ENCODE assay signal across 12 cellular contexts in the genomic region with DNA sequence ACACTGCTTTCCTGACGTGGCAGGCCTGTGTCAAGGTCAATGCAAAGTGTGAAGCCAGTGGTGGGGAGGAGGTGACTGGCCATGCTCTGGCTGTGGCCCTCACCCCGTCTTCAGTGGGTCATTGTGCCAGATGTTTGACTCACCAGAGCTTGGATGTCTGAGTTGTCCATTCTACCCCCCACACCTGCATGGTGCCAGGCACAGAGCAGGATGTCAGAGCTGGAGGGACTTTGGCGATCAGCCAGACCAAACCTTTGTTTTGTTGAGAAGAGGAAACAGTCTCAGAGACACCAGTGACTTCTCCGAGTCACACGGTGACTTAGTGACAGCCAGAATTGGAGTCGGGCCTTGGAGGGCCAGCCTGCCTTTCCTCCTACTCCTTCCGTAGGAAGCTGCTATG. TPM values are rescaled to one million over a fixed set of nuclear protein-coding genes. Genes with fewer than 3 reads are reported as not detected.
DNase-seq lines count a peak whose midpoint lies in the region; ATAC-seq and TF ChIP-seq lines count a peak whose summit lies in the region.
"Had no signal": no experiment of that assay in that cellular context is flagged by ENCODE, and none has a peak within 500 bp of the region (broad histone marks: within the 10 kb centered on the region; RNA-seq: fewer than 3 reads in every experiment).

No MANE protein-coding gene starts in this region.

- intact Hi-C loops in heart left ventricle (cut with DNase I) (no loop called here), tibial artery (cut with DNase I; ENCODE audit: low total_unique reads) (no loop called here)

- TF ChIP-seq CTCF in heart left ventricle (IDR thresholded peaks at IDR 0.05) (no peak), right atrium auricular region (IDR thresholded peaks at IDR 0.05) (no peak), OCI-LY1 (IDR thresholded peaks at IDR 0.05; ENCODE audit: low read length) (no peak), endodermal cell (conservative IDR thresholded peaks at IDR 0.05) (no peak), tibial artery (IDR thresholded peaks at IDR 0.05) (no peak)

- peaks cover 49% of the 10 kb centered on the region for H3K4me1 Mint-ChIP-seq in endodermal cell

- H3K36me3 Mint-ChIP-seq in endodermal cell (ENCODE audit: low read depth), result peaks cover 81% of the 10 kb centered on the region

- H3K36me3 ChIP-seq in heart left ventricle (peaks cover 0 to 5% (median 0%) of the 10 kb centered on the region in 9 donors), right atrium auricular region (no peaks in the 10 kb centered on the region), OCI-LY1 (ENCODE audit: insufficient read depth, low read length) (peaks cover 29% of the 10 kb centered on the region), endodermal cell (ENCODE audit: control insufficient read depth, insufficient read depth, low read length) (peaks cover 90% of the 10 kb centered on the region), tibial artery (peaks cover 0 to 4% (median 0%) of the 10 kb centered on the region in 3 donors)
- H3K36me3 ChIP-seq: brain microvascular endothelial cell had no signal

- H4K20me1 ChIP-seq in OCI-LY1 (ENCODE audit: insufficient read depth, low read length), result no peaks in the 10 kb centered on the region

- no peak overlapping the region for H2AFZ ChIP-seq in OCI-LY1 (ENCODE audit: low read length)

- H3K79me2 ChIP-seq in OCI-LY1 (ENCODE audit: insufficient read depth, low read length), result no peaks in the 10 kb centered on the region

- peak overlapping the region; percentile 52 for H3K27ac Mint-ChIP-seq in endodermal cell

- peaks cover 9% of the 10 kb centered on the region for H3K9me3 Mint-ChIP-seq in endodermal cell

- DNase-seq in heart left ventricle (peak in 3 of 5 donors; percentile 60 to 73 (median 61)), right atrium auricular region (ENCODE audit: low spot score) (no peak), endodermal cell (no peak), tibial artery (no peak), GOT3 (lab: John Stamatoyannopoulos, UW) (no peak)
- no peak for DNase-seq in activated CD4-positive, CD25-positive, alpha-beta regulatory T cell treated with anti-CD3 and anti-CD28 coated beads, Interleukin-2, amount 50 U/mL, for 72 hours
- DNase-seq: brain microvascular endothelial cell, EL, NCI-H2081 treated with DMSO at 0.1 percent for 48 hours, nucleus accumbens had no signal

- H3K4me3 ChIP-seq in heart left ventricle (no peak overlapping the region), right atrium auricular region (no peak overlapping the region), OCI-LY1 (ENCODE audit: low read depth, low read length, poor library complexity, severe bottlenecking) (no peak overlapping the region), endodermal cell (ENCODE audit: low read length) (no peak overlapping the region), tibial artery (no peak overlapping the region)

- H3K4me1 ChIP-seq in heart left ventricle, result peaks cover 0 to 94% (median 60%) of the 10 kb centered on the region in 12 donors
- H3K4me1 ChIP-seq in right atrium auricular region, result peaks cover 0 to 72% of the 10 kb centered on the region in 2 donors
- H3K4me1 ChIP-seq in OCI-LY1 (ENCODE audit: insufficient read depth, low read length, severe bottlenecking), result peaks cover 53% of the 10 kb centered on the region
- peaks cover 10% of the 10 kb centered on the region for H3K4me1 ChIP-seq in endodermal cell (ENCODE audit: control insufficient read depth, insufficient read depth, low read length)
- H3K4me1 ChIP-seq in tibial artery, result peaks cover 5 to 89% (median 70%) of the 10 kb centered on the region in 4 donors

- no peak for TF ChIP-seq POLR2A in heart left ventricle (IDR thresholded peaks at IDR 0.05)

- peak overlapping the region; percentile 27; the same call in 1 of the 2 replicates for H3K4me2 ChIP-seq in OCI-LY1 (ENCODE audit: low read length)

- WGBS in heart left ventricle, 4 donors, result 31 to 46% (median 41%) methylated on average over 7 of the region's 7 CpGs
- 71 to 97% methylated on average over 1 to 6 of the region's 7 CpGs for WGBS in endodermal cell (ENCODE audit: insufficient coverage in 1 of 2, insufficient read length in 1 of 2), 2 experiments

- H3K9ac ChIP-seq in OCI-LY1 (ENCODE audit: low read length) (peak overlapping the region; percentile 13; the same call in 1 of the 2 replicates), endodermal cell (ENCODE audit: extremely low read depth, low read length, poor library complexity, severe bottlenecking) (no peak overlapping the region)

- H3F3A ChIP-seq in OCI-LY1 (ENCODE audit: insufficient read depth, low read length), result no peaks in the 10 kb centered on the region

- no peaks in the 10 kb centered on the region for H3K27me3 Mint-ChIP-seq in endodermal cell (ENCODE audit: insufficient read depth)

- no peaks in the 10 kb centered on the region for H3K9me2 ChIP-seq in OCI-LY1 (ENCODE audit: low read depth, low read length)

- H3K27me3 ChIP-seq in heart left ventricle (no peaks in the 10 kb centered on the region), right atrium auricular region (no peaks in the 10 kb centered on the region), OCI-LY1 (ENCODE audit: insufficient read depth, low read length) (no peaks in the 10 kb centered on the region; the same call in 1 of the 2 replicates), endodermal cell (ENCODE audit: control insufficient read depth, insufficient read depth, low read length, poor library complexity, severe bottlenecking) (no peaks in the 10 kb centered on the region), tibial artery (no peaks in the 10 kb centered on the region)
- H3K27me3 ChIP-seq: brain microvascular endothelial cell had no signal

- H3K27ac ChIP-seq in heart left ventricle (peak overlapping the region in 10 of 12 donors; percentile 3 to 77 (median 49)), right atrium auricular region (peak overlapping the region in 1 of 2 donors; percentile 50), OCI-LY1 (ENCODE audit: low read depth, low read length, poor library complexity, severe bottlenecking) (peak overlapping the region; percentile 82), endodermal cell (ENCODE audit: low read depth, low read length) (no peak overlapping the region), tibial artery (peak overlapping the region; percentile 30 to 56)
- H3K27ac ChIP-seq: brain microvascular endothelial cell had no signal

- no peak overlapping the region for H3K4me3 Mint-ChIP-seq in endodermal cell

- ATAC-seq in heart left ventricle, result peak in 3 of 4 donors; percentile 11 to 58 (median 22)
- no peak for ATAC-seq in GM19467 (IDR thresholded peaks at IDR 0.05; ENCODE audit: unreplicated experiment)

- peaks cover 0 to 12% (median 7%) of the 10 kb centered on the region in 12 donors for H3K9me3 ChIP-seq in heart left ventricle
- H3K9me3 ChIP-seq in right atrium auricular region, result peaks cover 0 to 10% of the 10 kb centered on the region in 2 donors
- no peaks in the 10 kb centered on the region; the same call in 1 of the 2 replicates for H3K9me3 ChIP-seq in OCI-LY1 (ENCODE audit: low read length)
- peaks cover 18% of the 10 kb centered on the region for H3K9me3 ChIP-seq in endodermal cell (ENCODE audit: control insufficient read depth, low read length)
- peaks cover 0 to 7% (median 0%) of the 10 kb centered on the region in 3 donors for H3K9me3 ChIP-seq in tibial artery

RNA-seq across cellular contexts. Expression of a gene that starts 49.5 kb away (rescaled TPM):
- total RNA-seq in heart left ventricle, result 10 to 100 TPM; 14.4 to 65.9 (median 20.8) TPM
- 10 to 100 TPM; 10.4 to 19.0 TPM for polyA plus RNA-seq in heart left ventricle
- 100 to 1,000 TPM in 1 of 2 donors, 10 to 100 TPM in 1; 20.8 to 104 TPM for total RNA-seq in right atrium auricular region
- 100 to 1,000 TPM; 190 to 213 TPM for total RNA-seq in endodermal cell
- polyA plus RNA-seq in endodermal cell (2013, experiment 1 of 2), result 16.0 TPM
- polyA plus RNA-seq in endodermal cell (2013, experiment 2 of 2), result 17.3 TPM

Comparison
In these comparisons a context has a peak if more than half of its experiments do, and no peak if none do; other contexts are left out.
1. DNase-seq: peak in heart left ventricle (3 of 5); none in right atrium auricular region (single experiment), endodermal cell (single experiment), tibial artery (0 of 2), GOT3 (single experiment) and activated CD4-positive, CD25-positive, alpha-beta regulatory T cell treated with anti-CD3 and anti-CD28 coated beads, Interleukin-2, amount 50 U/mL, for 72 hours (single experiment).